Comparison of ENCODE assay signal across 8 cellular contexts in genomic region chr14:77616454-77617229, GRCh38. TPM values are rescaled to one million over a fixed set of nuclear protein-coding genes. Genes with fewer than 3 reads are reported as not detected.
DNase-seq lines count a peak whose midpoint lies in the region; FAIRE-seq and TF ChIP-seq lines count a peak whose summit lies in the region.

SPTLC2 (minus strand) TSS chr14:77616637; CDS start chr14:77616579, 58 bp downstream.

- peak within 1 kb of the TSS; percentile 94 to 95 (median 94) for H3K4me3 Mint-ChIP-seq in nephron
- H3K4me3 Mint-ChIP-seq in stimulated activated naive CD8-positive, alpha-beta T cell treated with anti-CD3 and anti-CD28 coated beads, Interleukin-15, Interleukin-2, amounts not matched to agents 100 ng/mL and 50 ng/mL, for 24 hours, result peak within 1 kb of the TSS; percentile 90

- peak within 1 kb of the TSS; percentile 77 to 89 (median 77) for H3K27ac Mint-ChIP-seq in nephron
- H3K27ac Mint-ChIP-seq in stimulated activated naive CD8-positive, alpha-beta T cell treated with anti-CD3 and anti-CD28 coated beads, Interleukin-15, Interleukin-2, amounts not matched to agents 100 ng/mL and 50 ng/mL, for 24 hours, result peak within 1 kb of the TSS; percentile 85

- H3K27me3 ChIP-seq in HAP-1 (ENCODE audit: low read depth) (no peaks in the 10 kb centered on the region), MG63 (no peaks in the 10 kb centered on the region)

- DNase-seq in HAP-1 (ENCODE audit: low spot score in 2 of 2), result peak; percentile 99
- DNase-seq in MG63, result peak; percentile 98
- peak; percentile 97 for DNase-seq in SHP77 treated with DMSO at 0.1 percent for 48 hours (lab: John Stamatoyannopoulos, UW)
- peak; percentile 99 for DNase-seq in activated effector memory CD4-positive, alpha-beta T cell treated with anti-CD3 and anti-CD28 coated beads, Interleukin-2, amount 50 U/mL, for 16 hours
- peak; percentile 99 for DNase-seq in fibroblast of the aortic adventitia (ENCODE audit: low read depth)

- no peaks in the 10 kb centered on the region for H3K9me3 Mint-ChIP-seq in nephron
- H3K9me3 Mint-ChIP-seq in stimulated activated naive CD8-positive, alpha-beta T cell treated with anti-CD3 and anti-CD28 coated beads, Interleukin-15, Interleukin-2, amounts not matched to agents 100 ng/mL and 50 ng/mL, for 24 hours, result no peaks in the 10 kb centered on the region

- H3K4me3 ChIP-seq in HAP-1, result peak within 1 kb of the TSS; percentile 68
- peak within 1 kb of the TSS; percentile 69 for H3K4me3 ChIP-seq in MG63
- peak within 1 kb of the TSS; percentile 88 for H3K4me3 ChIP-seq in fibroblast of the aortic adventitia (ENCODE audit: low read depth, low read length)

- peak; percentile 99 for FAIRE-seq in G401.6 (lab: Jason Lieb, UNC)

- in situ Hi-C loops in HAP-1 (cut with MboI; ENCODE audit: low sequenced_read_pairs), result no loop called here

- peaks cover 23% of the 10 kb centered on the region for H3K4me1 Mint-ChIP-seq in nephron
- H3K4me1 Mint-ChIP-seq in stimulated activated naive CD8-positive, alpha-beta T cell treated with anti-CD3 and anti-CD28 coated beads, Interleukin-15, Interleukin-2, amounts not matched to agents 100 ng/mL and 50 ng/mL, for 24 hours (ENCODE audit: low read depth), result peaks cover 34% of the 10 kb centered on the region

- H3K4me1 ChIP-seq in HAP-1, result peaks cover 25% of the 10 kb centered on the region

- H3K36me3 ChIP-seq in HAP-1 (replicated peaks) (no peaks in the 10 kb centered on the region), MG63 (no peaks in the 10 kb centered on the region)

- H3K27me3 Mint-ChIP-seq in nephron (ENCODE audit: low read depth), result peaks cover 5% of the 10 kb centered on the region
- no peaks in the 10 kb centered on the region for H3K27me3 Mint-ChIP-seq in stimulated activated naive CD8-positive, alpha-beta T cell treated with anti-CD3 and anti-CD28 coated beads, Interleukin-15, Interleukin-2, amounts not matched to agents 100 ng/mL and 50 ng/mL, for 24 hours

- H3K9me3 ChIP-seq in HAP-1, result no peaks in the 10 kb centered on the region
- no peaks in the 10 kb centered on the region for H3K9me3 ChIP-seq in MG63

- peaks cover 5% of the 10 kb centered on the region for H3K36me3 Mint-ChIP-seq in nephron (ENCODE audit: low read depth)
- H3K36me3 Mint-ChIP-seq in stimulated activated naive CD8-positive, alpha-beta T cell treated with anti-CD3 and anti-CD28 coated beads, Interleukin-15, Interleukin-2, amounts not matched to agents 100 ng/mL and 50 ng/mL, for 24 hours (ENCODE audit: low read depth), result peaks cover 14% of the 10 kb centered on the region

- TF ChIP-seq CTCF in fibroblast of the aortic adventitia (IDR thresholded peaks at IDR 0.05; ENCODE audit: insufficient read depth, low read length), result no peak
- TF ChIP-seq CTCF in nephron (IDR thresholded peaks at IDR 0.05; ENCODE audit: unreplicated experiment in 3 of 3), result no peak

RNA-seq across cellular contexts. Expression of gene SPTLC2, which starts in this region (rescaled TPM):
- total RNA-seq in MG63 (2014; rRNA removed; shearing (Covaris generic); ENCODE audit: low replicate concordance), result 5.7 and 10.9 TPM in 2 replicates
- total RNA-seq in fibroblast of the aortic adventitia (ENCODE audit: low replicate concordance), result 36.7 and 60.0 TPM in 2 replicates

Comparison
In these comparisons a context has a peak if more than half of its experiments do, and no peak if none do; other contexts are left out.
1. Peak in every context shown above with its lines: DNase-seq and H3K4me3 ChIP-seq.